In the genomic region with DNA sequence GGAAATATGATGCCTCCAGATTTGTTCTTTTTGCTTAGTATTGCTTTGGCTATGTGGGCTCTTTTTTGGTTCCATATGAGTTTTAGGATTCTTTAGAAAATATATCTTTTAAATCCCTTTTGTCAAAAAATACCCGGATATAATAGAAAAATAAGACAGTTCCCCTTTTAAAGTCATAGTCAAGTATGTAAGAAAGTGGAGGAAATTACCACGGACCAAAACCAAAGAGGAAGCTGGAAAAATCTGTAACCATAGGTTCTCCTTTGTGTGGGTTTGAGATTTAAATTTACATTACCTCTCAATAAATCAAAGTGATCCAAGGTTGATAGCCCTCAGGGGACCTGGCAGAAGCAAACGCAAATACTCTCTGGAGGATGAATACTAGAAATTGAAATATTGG, we compare ENCODE assay signal across 20 cellular contexts.
"Had no signal": no experiment of that assay in that cellular context is flagged by ENCODE, and none has a peak within 500 bp of the region (broad histone marks: within the 10 kb centered on the region; RNA-seq: fewer than 3 reads in every experiment).

No MANE protein-coding gene starts in this region.

- DNase-seq: effector memory CD8-positive, alpha-beta T cell; esophagus squamous epithelium; foreskin fibroblast; glutamatergic neuron; islet precursor cell; mammary epithelial cell; mucosa of descending colon; naive thymus-derived CD8-positive, alpha-beta T cell; posterior cingulate gyrus; spleen; stimulated activated CD4-positive, alpha-beta T cell treated with anti-CD3 and anti-CD28 coated beads, Interleukin-15, amount 100 ng/mL, for 24 hours; stimulated activated CD4-positive, alpha-beta T cell treated with anti-CD3 and anti-CD28 coated beads, Interleukin-1b, Interleukin-23, amount 100 ng/mL, for 48 hours; stimulated activated CD4-positive, alpha-beta T cell treated with anti-CD3 and anti-CD28 coated beads, Interleukin-4, amount 100 ng/mL, for 24 hours; tibial artery; upper lobe of left lung; uterus had no signal

- ATAC-seq: effector memory CD8-positive, alpha-beta T cell; gastroesophageal sphincter; left lobe of liver; mucosa of descending colon; naive thymus-derived CD8-positive, alpha-beta T cell; sciatic nerve; stimulated activated memory B cell treated with anti-CD40 and anti-IgM and Interleukin-4, amounts not matched to agents 10 μg/mL and 1 μg/mL and 100 μg/mL, for 72 hours had no signal
